Comparison of ENCODE assay signal across 17 cellular contexts in genomic region chr11:122837528-122838346, GRCh38. TPM values are rescaled to one million over a fixed set of nuclear protein-coding genes. Genes with fewer than 3 reads are reported as not detected.
"Had no signal": no experiment of that assay in that cellular context is flagged by ENCODE, and none has a peak within 500 bp of the region (broad histone marks: within the 10 kb centered on the region; RNA-seq: fewer than 3 reads in every experiment).

No MANE protein-coding gene starts in this region.

- H3K4me1 ChIP-seq: left ventricle myocardium inferior, thyroid gland, vagina had no signal

- H3K27ac ChIP-seq: cardiac muscle cell, left ventricle myocardium inferior, thyroid gland, vagina had no signal

- H3K27me3 ChIP-seq: cardiac muscle cell, thyroid gland, vagina had no signal

- FAIRE-seq: colon, frontal cortex, kidney had no signal

- H3K36me3 Mint-ChIP-seq: memory B cell had no signal

- H3K9me3 ChIP-seq: heart right ventricle, left ventricle myocardium inferior, thyroid gland, vagina had no signal

- H3K36me3 ChIP-seq: cardiac muscle cell, heart right ventricle, left ventricle myocardium inferior, thyroid gland, vagina had no signal

- H3K4me3 Mint-ChIP-seq: memory B cell, neural crest cell, T-helper 17 cell had no signal

- H3K4me3 ChIP-seq: cardiac muscle cell, left ventricle myocardium inferior, thyroid gland, vagina had no signal

- ATAC-seq: heart right ventricle, T-helper 17 cell had no signal

- H3K27ac Mint-ChIP-seq: memory B cell, T-helper 17 cell had no signal

- DNase-seq: activated CD4-positive, alpha-beta T cell treated with anti-CD3 and anti-CD28 coated beads, Interleukin-2, amount 50 U/mL, for 4 hours; activated CD4-positive, CD25-positive, alpha-beta regulatory T cell; activated gamma-delta T cell; heart right ventricle; kidney; left ventricle myocardium inferior; stimulated activated CD4-positive, alpha-beta T cell treated with anti-CD3 and anti-CD28 coated beads, Interleukin-4, amount 100 ng/mL, for 24 hours; T-helper 17 cell had no signal

RNA-seq across cellular contexts. Expression of gene CRTAM, which starts 0.6 kb away (rescaled TPM):
- total RNA-seq: cardiac muscle cell, left ventricle myocardium inferior, neural crest cell, osteocyte, T-helper 17 cell, vagina had no signal
- polyA plus RNA-seq: cardiac muscle cell, fibroblast of lung had no signal
